In the genomic region with DNA sequence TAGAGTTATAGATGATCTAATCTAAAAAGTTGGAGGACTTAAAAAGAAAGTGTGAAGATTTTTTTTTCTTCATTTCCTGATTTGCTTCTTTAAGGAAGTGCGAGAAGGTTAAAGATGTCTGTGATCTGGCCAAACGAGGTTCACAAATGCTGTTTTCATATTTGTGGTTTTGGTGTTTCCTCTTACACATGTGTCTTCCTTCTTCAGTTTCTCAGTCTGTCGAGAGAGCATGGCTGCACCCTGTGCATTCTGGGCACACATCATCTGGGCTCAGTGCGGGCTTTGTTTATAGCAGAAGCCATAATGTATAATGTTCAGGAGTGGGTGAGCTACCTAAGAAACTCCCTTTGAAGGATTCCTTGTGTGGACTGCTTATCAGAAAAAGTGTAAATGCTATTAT, we compare ENCODE assay signal across 8 cellular contexts.
DNase-seq lines count a peak whose midpoint lies in the region; ATAC-seq, FAIRE-seq and TF ChIP-seq lines count a peak whose summit lies in the region.

No MANE protein-coding gene starts in this region.

- no peak overlapping the region for H3K9ac ChIP-seq in liver (ENCODE audit: low read depth in 1 of 2, low read length in 2 of 2)
- H3K9ac ChIP-seq in HepG2 (ENCODE audit: insufficient read depth, low read depth, low read length), result no peak overlapping the region

- CTCF ChIA-PET in HepG2 (lab: Yijun Ruan, JAX; ENCODE audit: low intra/inter-chr PET ratio, low total read pairs), result no interaction called here

- H3K36me3 ChIP-seq in liver (ENCODE audit: control insufficient read depth in 4 of 4, insufficient read depth in 3 of 4, low read depth in 1 of 4, low read length in 3 of 4) (no peaks in the 10 kb centered on the region), HepG2 (replicated peaks in 1 of 2; ENCODE audit: control insufficient read depth in 1 of 2, insufficient read depth in 2 of 2, low read length in 2 of 2) (no peaks in the 10 kb centered on the region), bronchial epithelial cell (ENCODE audit: control insufficient read depth, insufficient read depth, low read length) (no peaks in the 10 kb centered on the region), spleen (no peaks in the 10 kb centered on the region)

- H3K27me3 ChIP-seq in liver (ENCODE audit: control insufficient read depth in 4 of 4, insufficient read depth in 4 of 4, low read length in 3 of 4) (no peaks in the 10 kb centered on the region), HepG2 (ENCODE audit: control insufficient read depth in 1 of 2, insufficient read depth in 2 of 2, low read length in 2 of 2) (no peaks in the 10 kb centered on the region), bronchial epithelial cell (ENCODE audit: control insufficient read depth, insufficient read depth, low read length) (no peaks in the 10 kb centered on the region), spleen (replicated peaks in 1 of 7) (no peaks in the 10 kb centered on the region)

- no peaks in the 10 kb centered on the region for H4K20me1 ChIP-seq in HepG2 (ENCODE audit: insufficient read depth, low read length)

- H3K9me3 ChIP-seq in liver (ENCODE audit: control insufficient read depth in 4 of 4, low read length in 3 of 4) (no peaks in the 10 kb centered on the region), HepG2 (ENCODE audit: low read length) (no peaks in the 10 kb centered on the region), spleen (no peaks in the 10 kb centered on the region)

- TF ChIP-seq POLR2A in HepG2 (IDR thresholded peaks at IDR 0.05; ENCODE audit: insufficient read depth in 1 of 2, low read depth in 2 of 2, low read length in 2 of 2) (no peak), spleen (IDR thresholded peaks at IDR 0.05) (no peak)

- H3K4me1 ChIP-seq in liver (ENCODE audit: control insufficient read depth in 4 of 4, insufficient read depth in 4 of 4, low read length in 3 of 4) (no peaks in the 10 kb centered on the region), HepG2 (ENCODE audit: insufficient read depth, low read length) (no peaks in the 10 kb centered on the region), spleen (peaks cover 4 to 39% (median 22%) of the 10 kb centered on the region in 6 donors)

- no peak overlapping the region for H2AFZ ChIP-seq in HepG2 (ENCODE audit: low read length)

- DNase-seq in HepG2 (ENCODE audit: low spot score) (no peak), T-helper 2 cell (peak in 3 of 5 experiments; percentile 15 to 92 (median 69)), bronchial epithelial cell (ENCODE audit: low read depth) (peak; percentile 49), spleen (peak; percentile 86), iPS-NIHi7 (ENCODE audit: extremely low spot score) (no peak), NCI-H748 treated with DMSO at 0.1 percent for 48 hours (lab: John Stamatoyannopoulos, UW) (no peak)

- in situ Hi-C loops in HepG2 (cut with HindIII; ENCODE audit: extremely low pct_ligation_motif_present, low pct_unique_long_range_greater_than_20kb), result no loop called here

- TF ChIP-seq RAD21 in liver (IDR thresholded peaks at IDR 0.05) (no peak), HepG2 (CRISPR knock-in tag; IDR thresholded peaks at IDR 0.05) (no peak)

- TF ChIP-seq EP300 in HepG2 (IDR thresholded peaks at IDR 0.05; ENCODE audit: low read depth in 2 of 2, low read length in 2 of 2) (no peak), HepG2 (CRISPR knock-in tag; IDR thresholded peaks at IDR 0.05; ENCODE audit: borderline replicate concordance) (no peak)

- intact Hi-C loops in HepG2 (cut with micrococcal nuclease; ENCODE audit: unreplicated experiment), result no loop called here
- intact Hi-C loops in spleen (cut with DNase I; ENCODE audit: low total_unique reads), result no loop called here

- FAIRE-seq in HepG2 (lab: Jason Lieb, UNC) (no peak), bronchial epithelial cell (lab: Jason Lieb, UNC) (peak; percentile 13)

- H3K79me2 ChIP-seq in HepG2 (ENCODE audit: insufficient read depth, low read length), result no peaks in the 10 kb centered on the region

- H3K27ac ChIP-seq in liver (ENCODE audit: low read depth in 1 of 2, low read length in 2 of 2), result no peak overlapping the region
- no peak overlapping the region for H3K27ac ChIP-seq in HepG2 (ENCODE audit: extremely low read length, insufficient read depth, low read length)
- peak overlapping the region in 7 of 8 donors; percentile 16 to 67 (median 58) for H3K27ac ChIP-seq in spleen

- no peak overlapping the region for H3K4me2 ChIP-seq in HepG2 (ENCODE audit: low read depth, low read length)

- no TSS peak for BruUV-seq in HepG2 (replicated peaks; lab: Mats Ljungman, UMichigan)

- 58% methylated on average over 4 of the region's 4 CpGs for WGBS in liver
- WGBS in HepG2 (ENCODE audit: low lambda C conversion rate), result 66% methylated on average over 4 of the region's 4 CpGs
- 11 to 28% (median 16%) methylated on average over 4 of the region's 4 CpGs for WGBS in spleen, 5 donors

- POLR2A ChIA-PET in HepG2 (lab: Yijun Ruan, JAX), result no interaction called here

- no peak overlapping the region for H3K4me3 ChIP-seq in liver (ENCODE audit: low read depth in 1 of 3, low read length in 3 of 3)
- H3K4me3 ChIP-seq in HepG2 (replicated peaks in 1 of 3; ENCODE audit: insufficient read depth in 1 of 3, low read depth in 2 of 3, low read length in 3 of 3), result no peak overlapping the region
- no peak overlapping the region for H3K4me3 ChIP-seq in bronchial epithelial cell (ENCODE audit: low read depth, low read length)
- no peak overlapping the region for H3K4me3 ChIP-seq in spleen

- TF ChIP-seq CTCF in liver (IDR thresholded peaks at IDR 0.05; ENCODE audit: low read depth, low read length, missing input control) (no peak), HepG2 (CRISPR knock-in tag; IDR thresholded peaks at IDR 0.05) (no peak), bronchial epithelial cell (IDR thresholded peaks at IDR 0.05; ENCODE audit: insufficient read depth, low read length, severe bottlenecking) (no peak), spleen (IDR thresholded peaks at IDR 0.05 in 8 of 11, conservative IDR thresholded peaks at IDR 0.05 in 3 of 11) (no peak)

- ATAC-seq in HepG2, result no peak
- peak; percentile 88 for ATAC-seq in HG03442 (IDR thresholded peaks at IDR 0.05; ENCODE audit: unreplicated experiment)

TF ChIP-seq in liver, 16 proteins besides CTCF, POLR2A, EP300 and RAD21:
- TF ChIP-seq, protein P1, sequence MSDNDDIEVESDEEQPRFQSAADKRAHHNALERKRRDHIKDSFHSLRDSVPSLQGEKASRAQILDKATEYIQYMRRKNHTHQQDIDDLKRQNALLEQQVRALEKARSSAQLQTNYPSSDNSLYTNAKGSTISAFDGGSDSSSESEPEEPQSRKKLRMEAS (IDR thresholded peaks at IDR 0.05), result peak; percentile 20
- TF ChIP-seq EGR1 (IDR thresholded peaks at IDR 0.05; ENCODE audit: low read depth in 2 of 2), result no peak

TF ChIP-seq in HepG2, 621 proteins besides CTCF, POLR2A, EP300 and RAD21:
- TF ChIP-seq, protein P2, sequence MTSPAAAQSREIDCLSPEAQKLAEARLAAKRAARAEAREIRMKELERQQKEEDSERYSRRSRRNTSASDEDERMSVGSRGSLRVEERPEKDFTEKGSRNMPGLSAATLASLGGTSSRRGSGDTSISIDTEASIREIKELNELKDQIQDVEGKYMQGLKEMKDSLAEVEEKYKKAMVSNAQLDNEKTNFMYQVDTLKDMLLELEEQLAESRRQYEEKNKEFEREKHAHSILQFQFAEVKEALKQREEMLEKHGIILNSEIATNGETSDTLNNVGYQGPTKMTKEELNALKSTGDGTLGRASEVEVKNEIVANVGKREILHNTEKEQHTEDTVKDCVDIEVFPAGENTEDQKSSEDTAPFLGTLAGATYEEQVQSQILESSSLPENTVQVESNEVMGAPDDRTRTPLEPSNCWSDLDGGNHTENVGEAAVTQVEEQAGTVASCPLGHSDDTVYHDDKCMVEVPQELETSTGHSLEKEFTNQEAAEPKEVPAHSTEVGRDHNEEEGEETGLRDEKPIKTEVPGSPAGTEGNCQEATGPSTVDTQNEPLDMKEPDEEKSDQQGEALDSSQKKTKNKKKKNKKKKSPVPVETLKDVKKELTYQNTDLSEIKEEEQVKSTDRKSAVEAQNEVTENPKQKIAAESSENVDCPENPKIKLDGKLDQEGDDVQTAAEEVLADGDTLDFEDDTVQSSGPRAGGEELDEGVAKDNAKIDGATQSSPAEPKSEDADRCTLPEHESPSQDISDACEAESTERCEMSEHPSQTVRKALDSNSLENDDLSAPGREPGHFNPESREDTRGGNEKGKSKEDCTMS (CRISPR knock-in tag; conservative IDR thresholded peaks at IDR 0.05), result no peak
- TF ChIP-seq ZNF703 (CRISPR knock-in tag; IDR thresholded peaks at IDR 0.05; ENCODE audit: borderline replicate concordance), result no peak
- no peak for TF ChIP-seq HDAC6 (IDR thresholded peaks at IDR 0.05; ENCODE audit: low read depth, low read length)
- TF ChIP-seq MTF1 (CRISPR knock-in tag; IDR thresholded peaks at IDR 0.05), result no peak
- TF ChIP-seq SNRNP70 (IDR thresholded peaks at IDR 0.05; ENCODE audit: low read depth, low read length), result no peak
- TF ChIP-seq NFE2L2 (IDR thresholded peaks at IDR 0.05; ENCODE audit: low read length), result no peak
- TF ChIP-seq ZNF773 (CRISPR knock-in tag; IDR thresholded peaks at IDR 0.05; ENCODE audit: borderline replicate concordance), result no peak
- TF ChIP-seq MATR3 (CRISPR knock-in tag; IDR thresholded peaks at IDR 0.05), result no peak
- no peak for TF ChIP-seq NAIF1 (CRISPR knock-in tag; IDR thresholded peaks at IDR 0.05; ENCODE audit: borderline replicate concordance)
- TF ChIP-seq, protein P3, sequence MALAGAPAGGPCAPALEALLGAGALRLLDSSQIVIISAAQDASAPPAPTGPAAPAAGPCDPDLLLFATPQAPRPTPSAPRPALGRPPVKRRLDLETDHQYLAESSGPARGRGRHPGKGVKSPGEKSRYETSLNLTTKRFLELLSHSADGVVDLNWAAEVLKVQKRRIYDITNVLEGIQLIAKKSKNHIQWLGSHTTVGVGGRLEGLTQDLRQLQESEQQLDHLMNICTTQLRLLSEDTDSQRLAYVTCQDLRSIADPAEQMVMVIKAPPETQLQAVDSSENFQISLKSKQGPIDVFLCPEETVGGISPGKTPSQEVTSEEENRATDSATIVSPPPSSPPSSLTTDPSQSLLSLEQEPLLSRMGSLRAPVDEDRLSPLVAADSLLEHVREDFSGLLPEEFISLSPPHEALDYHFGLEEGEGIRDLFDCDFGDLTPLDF (CRISPR knock-in tag; IDR thresholded peaks at IDR 0.05), result no peak
- TF ChIP-seq ZNF768 (CRISPR knock-in tag; IDR thresholded peaks at IDR 0.05), result no peak
- TF ChIP-seq, protein P4, sequence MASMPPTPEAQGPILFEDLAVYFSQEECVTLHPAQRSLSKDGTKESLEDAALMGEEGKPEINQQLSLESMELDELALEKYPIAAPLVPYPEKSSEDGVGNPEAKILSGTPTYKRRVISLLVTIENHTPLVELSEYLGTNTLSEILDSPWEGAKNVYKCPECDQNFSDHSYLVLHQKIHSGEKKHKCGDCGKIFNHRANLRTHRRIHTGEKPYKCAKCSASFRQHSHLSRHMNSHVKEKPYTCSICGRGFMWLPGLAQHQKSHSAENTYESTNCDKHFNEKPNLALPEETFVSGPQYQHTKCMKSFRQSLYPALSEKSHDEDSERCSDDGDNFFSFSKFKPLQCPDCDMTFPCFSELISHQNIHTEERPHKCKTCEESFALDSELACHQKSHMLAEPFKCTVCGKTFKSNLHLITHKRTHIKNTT (CRISPR knock-in tag; IDR thresholded peaks at IDR 0.05), result no peak

Comparison
In these comparisons a context has a peak if more than half of its experiments do, and no peak if none do; other contexts are left out.
1. H3K27ac ChIP-seq: peak in spleen (7 of 8); none in liver (0 of 2) and HepG2 (single experiment).
2. DNase-seq: peak in T-helper 2 cell (3 of 5), bronchial epithelial cell (single experiment) and spleen (single experiment); none in HepG2 (single experiment), iPS-NIHi7 (single experiment) and NCI-H748 treated with DMSO at 0.1 percent for 48 hours (single experiment).